ENCODE assay signal across 27 cellular contexts in genomic region chr1:244846653-244847052, GRCh38. TPM values are rescaled to one million over a fixed set of nuclear protein-coding genes. Genes with fewer than 3 reads are reported as not detected.
DNase-seq lines count a peak whose midpoint lies in the region; ATAC-seq and TF ChIP-seq lines count a peak whose summit lies in the region.
"Had no signal": no experiment of that assay in that cellular context is flagged by ENCODE, and none has a peak within 500 bp of the region (broad histone marks: within the 10 kb centered on the region; RNA-seq: fewer than 3 reads in every experiment).

No MANE protein-coding gene starts in this region.

- no peak for DNase-seq in CD4-positive, alpha-beta T cell
- DNase-seq in SK-N-MC (ENCODE audit: low read depth, low spot score) (no peak), immature natural killer cell (no peak), mucosa of gallbladder (ENCODE audit: low spot score) (no peak)
- no peak for DNase-seq in activated naive CD4-positive, alpha-beta T cell treated with anti-CD3 and anti-CD28 coated beads, Interleukin-2, amount 50 U/mL, for 16 hours
- DNase-seq: activated CD4-positive, alpha-beta T cell treated with anti-CD3 and anti-CD28 coated beads for 36 hours; activated naive CD4-positive, alpha-beta T cell treated with Interleukin-2 at 50 U/mL for 16 hours; activated T-cell treated with anti-CD3 and anti-CD28 coated beads, Interleukin-2, amount 50 U/mL, for 1 hour; amniotic stem cell; C1 segment of cervical spinal cord; dorsolateral prefrontal cortex; HCEC 1CT; NCI-H2107; NCI-H748 treated with DMSO at 0.1 percent for 48 hours; right cardiac atrium; SHP77; stimulated activated CD4-positive, alpha-beta T cell treated with anti-CD3 and anti-CD28 coated beads, Interleukin-1b, Interleukin-23, amount 100 ng/mL, for 48 hours; tibial artery had no signal

- intact Hi-C loops in CD4-positive, alpha-beta T cell (cut with DNase I, micrococcal nuclease): no loop called here

- H3K9ac ChIP-seq in SK-N-MC (ENCODE audit: insufficient read length): no peak overlapping the region
- H3K9ac ChIP-seq: parathyroid adenoma had no signal

- ATAC-seq in CD4-positive, alpha-beta T cell (ENCODE audit: poor library complexity): no peak
- ATAC-seq in HG03520 (IDR thresholded peaks at IDR 0.05; ENCODE audit: unreplicated experiment): no peak
- ATAC-seq: activated CD4-positive, alpha-beta T cell treated with anti-CD3 and anti-CD28 coated beads for 36 hours; Panc1; right cardiac atrium had no signal

- CTCF ChIA-PET in CD4-positive, alpha-beta T cell (lab: Charles Lee): interaction anchor here (1.4 to 1.7 kb wide), 2 partner anchors 10 to 12 kb away, joined by 4 to 5 read pairs; no protein-coding TSS in a partner anchor

- H3K36me3 ChIP-seq in SK-N-MC (ENCODE audit: insufficient read depth, low read length): peaks cover 100% of the 10 kb centered on the region

- H3K9me3 Mint-ChIP-seq in CD4-positive, alpha-beta T cell: no peaks in the 10 kb centered on the region
- no peaks in the 10 kb centered on the region for H3K9me3 Mint-ChIP-seq in immature natural killer cell
- H3K9me3 Mint-ChIP-seq: brain, IgD-negative memory B cell, nephron had no signal

- no peak for TF ChIP-seq CTCF in 22Rv1 (IDR thresholded peaks at IDR 0.05)
- TF ChIP-seq CTCF in CD4-positive, alpha-beta T cell (IDR thresholded peaks at IDR 0.05): no peak

- POLR2A ChIA-PET in CD4-positive, alpha-beta T cell (lab: Charles Lee): interaction anchor here (1.3 to 22.6 kb wide), 3 partner anchors 6 to 125 kb away, joined by 3 to 1262 read pairs (median 1262); partner anchors contain the start of genes COX20 and HNRNPU

- no peak overlapping the region for H3K4me3 Mint-ChIP-seq in CD4-positive, alpha-beta T cell
- H3K4me3 Mint-ChIP-seq in immature natural killer cell: no peak overlapping the region
- H3K4me3 Mint-ChIP-seq: activated CD4-positive, alpha-beta T cell treated with anti-CD3 and anti-CD28 coated beads for 36 hours; brain; nephron had no signal

- no peaks in the 10 kb centered on the region for H3K27me3 ChIP-seq in CD4-positive, alpha-beta T cell (ENCODE audit: control insufficient read depth, insufficient read depth, low read length)
- H3K27me3 ChIP-seq: dorsolateral prefrontal cortex, tibial artery, vagina had no signal

- no peaks in the 10 kb centered on the region for H3K27me3 Mint-ChIP-seq in CD4-positive, alpha-beta T cell
- H3K27me3 Mint-ChIP-seq in immature natural killer cell (ENCODE audit: low read depth in 3 of 3): peaks cover 0 to 2% (median 0%) of the 10 kb centered on the region in 3 donors
- H3K27me3 Mint-ChIP-seq: activated CD4-positive, alpha-beta T cell treated with anti-CD3 and anti-CD28 coated beads for 36 hours; brain; IgD-negative memory B cell had no signal

- H3K27ac ChIP-seq in 22Rv1: peak overlapping the region; percentile 100
- H3K27ac ChIP-seq in CD4-positive, alpha-beta T cell (ENCODE audit: low read depth, low read length): no peak overlapping the region
- H3K27ac ChIP-seq in SK-N-MC: peak overlapping the region; percentile 39; the same call in 1 of the 2 replicates
- H3K27ac ChIP-seq: parathyroid adenoma, tibial artery, vagina had no signal

- H3K9me3 ChIP-seq in CD4-positive, alpha-beta T cell (ENCODE audit: control insufficient read depth, low read length): no peaks in the 10 kb centered on the region
- H3K9me3 ChIP-seq in SK-N-MC (ENCODE audit: low read depth, low read length): no peaks in the 10 kb centered on the region
- H3K9me3 ChIP-seq: tibial artery, vagina had no signal

- peaks cover 84% of the 10 kb centered on the region for H3K4me1 Mint-ChIP-seq in CD4-positive, alpha-beta T cell (ENCODE audit: low read depth)
- peaks cover 21 to 71% of the 10 kb centered on the region in 2 donors for H3K4me1 Mint-ChIP-seq in immature natural killer cell

- H3K4me3 ChIP-seq in SK-N-MC: no peak overlapping the region
- H3K4me3 ChIP-seq: dorsolateral prefrontal cortex, lung, tibial artery, vagina had no signal

- peaks cover 100% of the 10 kb centered on the region for H3K36me3 Mint-ChIP-seq in CD4-positive, alpha-beta T cell (ENCODE audit: low read depth)
- H3K36me3 Mint-ChIP-seq in immature natural killer cell: peaks cover 7 to 42% (median 23%) of the 10 kb centered on the region in 3 donors
- H3K36me3 Mint-ChIP-seq: IgD-negative memory B cell had no signal

- H3K27ac Mint-ChIP-seq in CD4-positive, alpha-beta T cell: peak overlapping the region; percentile 40
- peak overlapping the region in 4 of 6 donors; percentile 34 to 83 (median 38) for H3K27ac Mint-ChIP-seq in immature natural killer cell
- H3K27ac Mint-ChIP-seq: activated CD4-positive, alpha-beta T cell treated with anti-CD3 and anti-CD28 coated beads for 36 hours had no signal

RNA-seq across cellular contexts. Expression of gene COX20, which starts 11.2 kb away (rescaled TPM):
- total RNA-seq in CD4-positive, alpha-beta T cell: 10 to 100 TPM; 14.5 to 16.8 TPM
- 10 to 100 TPM; 41.5 to 57.4 (median 43.8) TPM for polyA plus RNA-seq in immature natural killer cell
- 27.5 TPM for total RNA-seq in mucosa of gallbladder

RNA-seq across cellular contexts. Expression of gene HNRNPU, which starts 17.7 kb away (rescaled TPM):
- total RNA-seq in CD4-positive, alpha-beta T cell: 100 to 1,000 TPM; 415 TPM
- polyA plus RNA-seq in immature natural killer cell: 100 to 1,000 TPM; 110 to 398 (median 137) TPM
- total RNA-seq in mucosa of gallbladder: 243 TPM
